ENCODE assay signal across 12 cellular contexts in the genomic region with DNA sequence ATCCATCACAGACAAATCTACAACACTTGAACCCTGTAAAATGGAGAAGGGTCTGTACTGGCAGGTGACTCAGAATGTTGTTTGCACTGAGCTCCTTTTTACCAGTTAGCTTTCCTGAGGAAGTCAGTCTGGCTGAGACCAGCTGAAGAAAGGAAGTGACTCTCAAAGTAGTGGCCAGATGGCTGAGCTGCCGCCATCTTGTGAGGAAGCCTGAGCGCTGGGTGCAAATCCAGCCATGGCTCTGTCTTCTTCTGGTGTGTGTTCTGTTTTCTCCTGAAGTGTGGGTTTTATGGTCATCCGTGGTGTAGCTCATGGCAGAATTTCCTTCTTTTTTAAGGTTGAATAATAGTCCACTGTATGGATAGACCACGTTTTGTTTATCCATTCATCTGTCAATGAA.
"Had no signal": no experiment of that assay in that cellular context is flagged by ENCODE, and none has a peak within 500 bp of the region (broad histone marks: within the 10 kb centered on the region; RNA-seq: fewer than 3 reads in every experiment).

No MANE protein-coding gene starts in this region.

- H3K4me3 ChIP-seq: adrenal gland, heart right ventricle, left ventricle myocardium inferior, neural progenitor cell, skin epidermis, vagina had no signal

- ATAC-seq: activated CD4-positive, CD25-positive, alpha-beta regulatory T cell treated with anti-CD3 and anti-CD28 coated beads, Interleukin-2, amount 50 U/mL, for 24 hours; foreskin keratinocyte had no signal

- H3K9me3 ChIP-seq: adrenal gland, vagina had no signal

- H3K27me3 ChIP-seq: adrenal gland, neural progenitor cell, vagina had no signal

- H3K4me2 ChIP-seq: neural progenitor cell had no signal

- H3K27ac ChIP-seq: adrenal gland, foreskin keratinocyte, heart right ventricle, left ventricle myocardium inferior, neural progenitor cell, parathyroid adenoma, vagina had no signal

- H3K79me2 ChIP-seq: parathyroid adenoma had no signal

- H2AFZ ChIP-seq: neural progenitor cell, parathyroid adenoma had no signal

- H3K36me3 ChIP-seq: adrenal gland, heart right ventricle, left ventricle myocardium inferior, neural progenitor cell, vagina had no signal

- H3K9ac ChIP-seq: neural progenitor cell, parathyroid adenoma had no signal

- DNase-seq: activated naive CD4-positive, alpha-beta T cell treated with anti-CD3 and anti-CD28 coated beads, Interleukin-2, amount 50 U/mL, for 16 hours; adrenal gland; foreskin keratinocyte; heart right ventricle; left ventricle myocardium inferior; retina; stimulated activated CD4-positive, alpha-beta T cell treated with anti-CD3 and anti-CD28 coated beads, Interleukin-4, amount 100 ng/mL, for 4 hours had no signal

- H3K4me1 ChIP-seq: adrenal gland, foreskin keratinocyte, neural progenitor cell, parathyroid adenoma had no signal
